28 cellular contexts compared by ENCODE assay signal in the genomic region with DNA sequence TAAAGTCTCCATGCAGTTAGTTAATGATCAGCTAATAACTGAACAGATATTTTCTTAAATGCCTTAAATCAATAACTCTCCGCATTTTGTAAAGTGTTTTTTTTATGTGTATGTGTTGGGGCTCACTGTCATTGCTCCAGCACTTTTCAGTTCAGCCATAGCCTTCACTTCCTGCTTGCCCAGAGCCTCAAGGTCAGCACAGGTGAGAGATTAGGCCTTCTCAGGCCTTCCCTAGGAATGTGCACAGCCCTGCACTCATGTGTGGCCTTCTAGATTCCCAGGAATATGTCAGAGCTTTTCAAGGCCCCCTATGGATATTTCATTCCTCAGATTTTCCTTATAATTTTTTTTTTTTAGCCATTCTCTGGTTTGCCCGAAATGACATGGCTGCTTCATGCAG.
"Had no signal": no experiment of that assay in that cellular context is flagged by ENCODE, and none has a peak within 500 bp of the region (broad histone marks: within the 10 kb centered on the region; RNA-seq: fewer than 3 reads in every experiment).

No MANE protein-coding gene starts in this region.

- H2AFZ ChIP-seq: parathyroid adenoma had no signal

- H3K36me3 ChIP-seq: ovary, right lobe of liver, sigmoid colon, stomach, thoracic aorta, thyroid gland, tibial nerve, upper lobe of left lung, vagina had no signal

- H3K27ac ChIP-seq: ovary, parathyroid adenoma, psoas muscle, right lobe of liver, sigmoid colon, stomach, thoracic aorta, thyroid gland, tibial nerve, upper lobe of left lung, vagina had no signal

- H3K79me2 ChIP-seq: parathyroid adenoma had no signal

- FAIRE-seq: small intestine, urothelium cell line had no signal

- H3K4me1 Mint-ChIP-seq: natural killer cell; nephron; stimulated activated effector memory CD8-positive, alpha-beta T cell treated with anti-CD3 and anti-CD28 coated beads, Interleukin-12 subunit alpha, Interleukin-12 subunit beta, amount 100 ng/mL, for 72 hours; stimulated activated naive B cell treated with anti-CD40 and anti-IgM and Interleukin-4, amounts not matched to agents 10 μg/mL and 1 μg/mL and 100 μg/mL, for 72 hours had no signal

- DNase-seq: natural killer cell; occipital lobe; ovary; posterior cingulate gyrus; psoas muscle; right cardiac atrium; right lobe of liver; sigmoid colon; small intestine; stimulated activated CD4-positive, alpha-beta T cell treated with anti-CD3 and anti-CD28 coated beads, Interleukin-15, amount 100 ng/mL, for 24 hours; stimulated activated CD4-positive, alpha-beta T cell treated with anti-CD3 and anti-CD28 coated beads, Interleukin-2, amount 100 ng/mL, for 24 hours; stimulated activated CD4-positive, alpha-beta T cell treated with anti-CD3 and anti-CD28 coated beads, Interleukin-2, amount 100 ng/mL, for 48 hours; stimulated activated CD4-positive, alpha-beta T cell treated with anti-CD3 and anti-CD28 coated beads, Interleukin-4, amount 100 ng/mL, for 24 hours; stimulated activated naive B cell treated with anti-CD40 and anti-IgM and Interleukin-4, amounts not matched to agents 10 μg/mL and 1 μg/mL and 100 μg/mL, for 72 hours; stimulated activated naive CD4-positive, alpha-beta T cell treated with Interleukin-2 at 50 U/mL for 16 hours; stomach; thyroid gland; trophoblast cell; upper lobe of left lung had no signal

- H3K36me3 Mint-ChIP-seq: stimulated activated effector memory CD8-positive, alpha-beta T cell treated with anti-CD3 and anti-CD28 coated beads, Interleukin-12 subunit alpha, Interleukin-12 subunit beta, amount 100 ng/mL, for 72 hours had no signal

- H3K4me3 ChIP-seq: ovary, psoas muscle, right lobe of liver, sigmoid colon, stomach, thoracic aorta, thyroid gland, tibial nerve, upper lobe of left lung, vagina had no signal

- H3K4me1 ChIP-seq: parathyroid adenoma, psoas muscle, right lobe of liver, sigmoid colon, stomach, tibial nerve, upper lobe of left lung, vagina had no signal

- H3K9ac ChIP-seq: parathyroid adenoma had no signal

- H3K27me3 ChIP-seq: ovary, right lobe of liver, sigmoid colon, stomach, thyroid gland, tibial nerve, upper lobe of left lung, vagina had no signal

- H3K27me3 Mint-ChIP-seq: progenitor cell of endocrine pancreas; stimulated activated naive CD8-positive, alpha-beta T cell treated with anti-CD3 and anti-CD28 coated beads, Interleukin-15, Interleukin-2, amounts not matched to agents 100 ng/mL and 50 ng/mL, for 24 hours had no signal

- H3K4me3 Mint-ChIP-seq: natural killer cell; nephron; stimulated activated effector memory CD8-positive, alpha-beta T cell treated with anti-CD3 and anti-CD28 coated beads, Interleukin-12 subunit alpha, Interleukin-12 subunit beta, amount 100 ng/mL, for 72 hours; stimulated activated naive B cell treated with anti-CD40 and anti-IgM and Interleukin-4, amounts not matched to agents 10 μg/mL and 1 μg/mL and 100 μg/mL, for 72 hours; stimulated activated naive CD8-positive, alpha-beta T cell treated with anti-CD3 and anti-CD28 coated beads, Interleukin-15, Interleukin-2, amounts not matched to agents 100 ng/mL and 50 ng/mL, for 24 hours had no signal

- H3K9me3 ChIP-seq: ovary, psoas muscle, right lobe of liver, thoracic aorta, thyroid gland, upper lobe of left lung, vagina had no signal

- H3K27ac Mint-ChIP-seq: natural killer cell; nephron; stimulated activated effector memory CD8-positive, alpha-beta T cell treated with anti-CD3 and anti-CD28 coated beads, Interleukin-12 subunit alpha, Interleukin-12 subunit beta, amount 100 ng/mL, for 72 hours; stimulated activated naive B cell treated with anti-CD40 and anti-IgM and Interleukin-4, amounts not matched to agents 10 μg/mL and 1 μg/mL and 100 μg/mL, for 72 hours; stimulated activated naive CD8-positive, alpha-beta T cell treated with anti-CD3 and anti-CD28 coated beads, Interleukin-15, Interleukin-2, amounts not matched to agents 100 ng/mL and 50 ng/mL, for 24 hours had no signal
